Comparison of ENCODE assay signal across 31 cellular contexts in the genomic region with DNA sequence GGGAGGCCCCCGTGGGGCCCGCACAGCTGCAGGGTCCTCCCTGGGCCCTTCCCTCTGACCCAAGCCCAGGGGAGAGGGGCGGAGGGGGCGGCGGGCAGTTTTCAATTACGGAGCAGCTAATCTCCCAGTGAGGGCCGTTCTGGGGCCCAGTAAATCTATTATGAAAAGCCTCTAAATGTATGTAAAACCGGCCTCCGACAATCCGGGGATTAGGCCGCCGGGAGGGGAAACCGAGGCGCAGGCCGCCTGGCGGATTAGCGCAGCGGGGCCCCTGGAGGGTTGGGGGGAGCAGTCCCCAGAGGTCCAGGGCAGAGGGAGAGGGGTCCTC. TPM values are rescaled to one million over a fixed set of nuclear protein-coding genes. Genes with fewer than 3 reads are reported as not detected.
"Had no signal": no experiment of that assay in that cellular context is flagged by ENCODE, and none has a peak within 500 bp of the region (broad histone marks: within the 10 kb centered on the region; RNA-seq: fewer than 3 reads in every experiment).

No MANE protein-coding gene starts in this region.

- H3K9me3 ChIP-seq: esophagus muscularis mucosa, gastrocnemius medialis, heart left ventricle had no signal

- H3K4me1 Mint-ChIP-seq: activated CD4-positive, alpha-beta memory T cell treated with anti-CD3 and anti-CD28 coated beads, Interleukin-2, amount 10 ng/mL, durations not matched to agents 7 days and 5 days; activated CD4-positive, alpha-beta T cell treated with anti-CD3 and anti-CD28 coated beads, Interleukin-2, amount 10 ng/mL, durations not matched to agents 7 days and 5 days; activated naive CD4-positive, alpha-beta T cell treated with anti-CD3 and anti-CD28 coated beads, Interleukin-2, amount 10 ng/mL, durations not matched to agents 7 days and 5 days; central memory CD8-positive, alpha-beta T cell; WTC11 had no signal

- H3K9me3 Mint-ChIP-seq: activated CD4-positive, alpha-beta memory T cell treated with anti-CD3 and anti-CD28 coated beads, Interleukin-2, amount 10 ng/mL, durations not matched to agents 7 days and 5 days; activated CD4-positive, alpha-beta T cell treated with anti-CD3 and anti-CD28 coated beads, Interleukin-2, amount 10 ng/mL, durations not matched to agents 7 days and 5 days; activated naive CD4-positive, alpha-beta T cell treated with anti-CD3 and anti-CD28 coated beads, Interleukin-2, amount 10 ng/mL, durations not matched to agents 7 days and 5 days; activated T-cell treated with anti-CD3 and anti-CD28 coated beads, Interleukin-2, amount 50 U/mL, for 24 hours; activated T-cell treated with anti-CD3 and anti-CD28 coated beads, Interleukin-2, amount 50 U/mL, for 72 hours; central memory CD8-positive, alpha-beta T cell; dendritic cell treated with granulocyte-macrophage colony-stimulating factor and Interleukin-4, amounts not matched to agents 40 ng/mL and 50 ng/mL, for 4 days; effector memory CD8-positive, alpha-beta T cell; WTC11 had no signal

- ATAC-seq: activated T-cell treated with anti-CD3 and anti-CD28 coated beads, Interleukin-2, amount 50 U/mL, for 72 hours; effector memory CD8-positive, alpha-beta T cell; foreskin keratinocyte; gastrocnemius medialis; heart left ventricle; WTC11 had no signal

- H3K4me1 ChIP-seq: gastrocnemius medialis had no signal

- H3K36me3 Mint-ChIP-seq: activated naive CD4-positive, alpha-beta T cell treated with anti-CD3 and anti-CD28 coated beads, Interleukin-2, amount 10 ng/mL, durations not matched to agents 7 days and 5 days; activated naive CD8-positive, alpha-beta T cell; WTC11 had no signal

- H3K36me3 ChIP-seq: brain microvascular endothelial cell, esophagus muscularis mucosa, gastrocnemius medialis, heart left ventricle had no signal

- H3K27ac ChIP-seq: brain microvascular endothelial cell, coronary artery, dorsolateral prefrontal cortex, esophagus muscularis mucosa, foreskin keratinocyte, gastrocnemius medialis, heart left ventricle had no signal

- H3K27ac Mint-ChIP-seq: activated CD4-positive, alpha-beta memory T cell treated with anti-CD3 and anti-CD28 coated beads, Interleukin-2, amount 10 ng/mL, durations not matched to agents 7 days and 5 days; activated CD4-positive, alpha-beta T cell treated with anti-CD3 and anti-CD28 coated beads, Interleukin-2, amount 10 ng/mL, durations not matched to agents 7 days and 5 days; activated naive CD4-positive, alpha-beta T cell treated with anti-CD3 and anti-CD28 coated beads, Interleukin-2, amount 10 ng/mL, durations not matched to agents 7 days and 5 days; activated naive CD8-positive, alpha-beta T cell; activated T-cell treated with anti-CD3 and anti-CD28 coated beads, Interleukin-2, amount 50 U/mL, for 24 hours; activated T-cell treated with anti-CD3 and anti-CD28 coated beads, Interleukin-2, amount 50 U/mL, for 72 hours; dendritic cell treated with granulocyte-macrophage colony-stimulating factor and Interleukin-4, amounts not matched to agents 40 ng/mL and 50 ng/mL, for 4 days; effector memory CD8-positive, alpha-beta T cell; WTC11 had no signal

- DNase-seq: activated CD4-positive, alpha-beta memory T cell treated with anti-CD3 and anti-CD28 coated beads, Interleukin-2, amount 10 ng/mL, durations not matched to agents 7 days and 5 days; activated CD4-positive, alpha-beta T cell treated with anti-CD3 and anti-CD28 coated beads for 1 hour; activated CD4-positive, alpha-beta T cell treated with anti-CD3 and anti-CD28 coated beads for 4 hours; activated CD4-positive, alpha-beta T cell treated with anti-CD3 and anti-CD28 coated beads, Interleukin-2, amount 10 ng/mL, durations not matched to agents 7 days and 5 days; activated CD4-positive, alpha-beta T cell treated with anti-CD3 and anti-CD28 coated beads, Interleukin-2, amount 50 U/mL, for 4 hours; activated CD8-positive, alpha-beta memory T cell treated with anti-CD3 and anti-CD28 coated beads, Interleukin-2, amount 50 U/mL, for 48 hours; activated gamma-delta T cell; activated naive CD4-positive, alpha-beta T cell; activated naive CD4-positive, alpha-beta T cell treated with anti-CD3 and anti-CD28 coated beads, Interleukin-2, amount 10 ng/mL, durations not matched to agents 7 days and 5 days; activated T-cell treated with anti-CD3 and anti-CD28 coated beads for 4 hours; activated T-cell treated with anti-CD3 and anti-CD28 coated beads, Interleukin-2, amount 50 U/mL, for 24 hours; activated T-cell treated with anti-CD3 and anti-CD28 coated beads, Interleukin-2, amount 50 U/mL, for 72 hours; amniotic stem cell; anterior cingulate cortex; brain microvascular endothelial cell; dorsolateral prefrontal cortex; effector CD4-positive, alpha-beta T cell; effector memory CD8-positive, alpha-beta T cell; erythroblast; foreskin keratinocyte; gastrocnemius medialis; glutamatergic neuron; heart left ventricle; T-helper 2 cell had no signal

- H3K27me3 ChIP-seq: dorsolateral prefrontal cortex had no signal

- H3K27me3 Mint-ChIP-seq: activated CD4-positive, alpha-beta T cell treated with anti-CD3 and anti-CD28 coated beads, Interleukin-2, amount 10 ng/mL, durations not matched to agents 7 days and 5 days; activated naive CD8-positive, alpha-beta T cell; central memory CD8-positive, alpha-beta T cell; effector memory CD8-positive, alpha-beta T cell had no signal

- H3K4me3 ChIP-seq: coronary artery, dorsolateral prefrontal cortex, esophagus muscularis mucosa, gastrocnemius medialis, heart left ventricle had no signal

- H3K4me3 Mint-ChIP-seq: activated CD4-positive, alpha-beta memory T cell treated with anti-CD3 and anti-CD28 coated beads, Interleukin-2, amount 10 ng/mL, durations not matched to agents 7 days and 5 days; activated CD4-positive, alpha-beta T cell treated with anti-CD3 and anti-CD28 coated beads, Interleukin-2, amount 10 ng/mL, durations not matched to agents 7 days and 5 days; activated naive CD4-positive, alpha-beta T cell treated with anti-CD3 and anti-CD28 coated beads, Interleukin-2, amount 10 ng/mL, durations not matched to agents 7 days and 5 days; activated naive CD8-positive, alpha-beta T cell; activated T-cell treated with anti-CD3 and anti-CD28 coated beads, Interleukin-2, amount 50 U/mL, for 24 hours; activated T-cell treated with anti-CD3 and anti-CD28 coated beads, Interleukin-2, amount 50 U/mL, for 72 hours; central memory CD8-positive, alpha-beta T cell; dendritic cell treated with granulocyte-macrophage colony-stimulating factor and Interleukin-4, amounts not matched to agents 40 ng/mL and 50 ng/mL, for 4 days; effector memory CD8-positive, alpha-beta T cell; WTC11 had no signal

RNA-seq across cellular contexts. Expression of gene EFNA2, which starts 25.1 kb away (rescaled TPM):
- polyA plus RNA-seq: adipose tissue, foreskin keratinocyte, heart left ventricle had no signal
